10 cellular contexts compared by ENCODE assay signal in the genomic region with DNA sequence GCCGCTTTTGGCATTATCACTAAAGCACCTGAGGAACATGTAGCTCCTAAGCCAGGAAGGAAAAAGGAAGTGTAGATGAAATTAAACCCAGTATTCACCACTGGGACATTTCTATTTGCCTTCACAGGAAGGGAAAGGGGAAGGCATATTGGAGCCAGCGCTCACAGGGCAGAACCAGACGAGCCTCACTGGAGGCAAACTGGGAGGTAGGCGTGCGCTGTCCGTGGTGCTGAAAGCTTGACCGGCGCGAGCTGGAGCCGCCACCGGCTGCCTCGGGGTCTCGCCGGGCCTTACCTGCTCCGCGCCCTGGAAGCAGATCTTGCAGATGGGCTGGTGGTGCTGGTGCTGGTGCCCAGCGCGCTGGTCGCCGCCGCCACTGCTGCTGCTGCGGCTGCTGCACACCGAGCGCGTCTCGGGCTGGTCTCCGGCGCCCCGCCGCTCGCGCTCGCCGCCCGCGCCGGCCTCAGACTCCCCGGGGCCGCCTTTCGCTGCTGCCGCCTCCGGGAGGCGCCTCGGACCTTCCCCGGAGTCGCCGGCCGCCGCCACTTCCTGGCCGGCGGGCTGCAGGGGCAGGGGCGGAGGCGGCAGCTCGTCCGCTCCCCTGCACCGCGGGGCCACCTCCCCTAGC. TPM values are rescaled to one million over a fixed set of nuclear protein-coding genes. Genes with fewer than 3 reads are reported as not detected.
A peak's percentile ranks its signal among the peaks of the same experiment; 100 is the strongest.
DNase-seq lines count a peak whose midpoint lies in the region; ATAC-seq, FAIRE-seq and TF ChIP-seq lines count a peak whose summit lies in the region.
"Had no signal": no experiment of that assay in that cellular context is flagged by ENCODE, and none has a peak within 500 bp of the region (broad histone marks: within the 10 kb centered on the region; RNA-seq: fewer than 3 reads in every experiment).

No MANE protein-coding gene starts in this region.

- no peak overlapping the region for H3K4me3 Mint-ChIP-seq in activated CD4-positive, alpha-beta T cell treated with anti-CD3 and anti-CD28 coated beads for 36 hours
- H3K4me3 Mint-ChIP-seq: activated B cell treated with CpG ODN at 0.5 μM for 24 hours; CD4-positive, alpha-beta T cell had no signal

- TF ChIP-seq RAD21 in K562 (CRISPR knock-in tag; conservative IDR thresholded peaks at IDR 0.05 in 1 of 2, IDR thresholded peaks at IDR 0.05 in 1 of 2): no peak

- CTCF ChIA-PET in activated CD4-positive, alpha-beta T cell treated with anti-CD3 and anti-CD28 coated beads for 36 hours (lab: Charles Lee): no interaction called here
- CTCF ChIA-PET in K562 (lab: Yijun Ruan, JAX; ENCODE audit: low intra/inter-chr PET ratio): no interaction called here

- H3K27me3 ChIP-seq in Peyer's patch (peaks cover 0 to 10% of the 10 kb centered on the region in 2 donors), K562 (ENCODE audit: control insufficient read depth in 2 of 2, insufficient read depth in 2 of 2, low read length in 2 of 2) (no peaks in the 10 kb centered on the region)

- intact Hi-C loops in activated CD4-positive, alpha-beta T cell treated with anti-CD3 and anti-CD28 coated beads for 36 hours (cut with DNase I, micrococcal nuclease): no loop called here
- intact Hi-C loops in K562 (cut with micrococcal nuclease) (no loop called here), sciatic nerve (cut with DNase I) (no loop called here)

- in situ Hi-C loops in K562 (cut with MboI): no loop called here

- no peaks in the 10 kb centered on the region for H4K20me1 ChIP-seq in K562 (replicated peaks; ENCODE audit: control insufficient read depth, insufficient read depth, low read length)

- H3K27ac ChIP-seq in Peyer's patch (no peak overlapping the region), K562 (ENCODE audit: extremely low read depth, low read depth, low read length) (no peak overlapping the region)

- H3K4me1 Mint-ChIP-seq in activated CD4-positive, alpha-beta T cell treated with anti-CD3 and anti-CD28 coated beads for 36 hours: peaks cover 3% of the 10 kb centered on the region
- H3K4me1 Mint-ChIP-seq: activated B cell treated with CpG ODN at 0.5 μM for 24 hours had no signal

- H3K9me3 Mint-ChIP-seq in activated CD4-positive, alpha-beta T cell treated with anti-CD3 and anti-CD28 coated beads for 36 hours (ENCODE audit: low read depth): peaks cover 1% of the 10 kb centered on the region
- H3K9me3 Mint-ChIP-seq: activated B cell treated with CpG ODN at 0.5 μM for 24 hours had no signal

- peaks cover 4% of the 10 kb centered on the region for H3K36me3 Mint-ChIP-seq in activated CD4-positive, alpha-beta T cell treated with anti-CD3 and anti-CD28 coated beads for 36 hours (ENCODE audit: low read depth)

- H3K4me1 ChIP-seq in Peyer's patch: no peaks in the 10 kb centered on the region
- H3K4me1 ChIP-seq in K562 (replicated peaks in 1 of 2; ENCODE audit: control insufficient read depth in 2 of 2, insufficient read depth in 2 of 2, low read length in 2 of 2): no peaks in the 10 kb centered on the region; a peak in 1 of 5 replicates

- H3K27me3 Mint-ChIP-seq in activated CD4-positive, alpha-beta T cell treated with anti-CD3 and anti-CD28 coated beads for 36 hours: peaks cover 38% of the 10 kb centered on the region

- no TSS peak for BruUV-seq in K562 (replicated peaks; lab: Mats Ljungman, UMichigan)

- no peak overlapping the region for H2AFZ ChIP-seq in K562 (ENCODE audit: low read depth, low read length)

- H3K27ac Mint-ChIP-seq in activated CD4-positive, alpha-beta T cell treated with anti-CD3 and anti-CD28 coated beads for 36 hours: no peak overlapping the region
- H3K27ac Mint-ChIP-seq: activated B cell treated with CpG ODN at 0.5 μM for 24 hours; CD4-positive, alpha-beta T cell had no signal

- TF ChIP-seq POLR2A in Peyer's patch (IDR thresholded peaks at IDR 0.05): no peak
- no peak for TF ChIP-seq POLR2A in K562 (conservative IDR thresholded peaks at IDR 0.05)

- no peaks in the 10 kb centered on the region for H3K9me3 ChIP-seq in Peyer's patch
- no peaks in the 10 kb centered on the region for H3K9me3 ChIP-seq in K562 (replicated peaks; ENCODE audit: control insufficient read depth, insufficient read depth, low read depth, low read length)

- H3K4me2 ChIP-seq in K562 (ENCODE audit: insufficient read depth, low read length): no peak overlapping the region

- H3K4me3 ChIP-seq in Peyer's patch (no peak overlapping the region), K562 (no peak overlapping the region)

- no peak for ATAC-seq in activated CD4-positive, alpha-beta T cell treated with anti-CD3 and anti-CD28 coated beads for 36 hours
- ATAC-seq in K562 (peak; percentile 78), sciatic nerve (no peak)
- ATAC-seq in activated CD4-positive, CD25-positive, alpha-beta regulatory T cell treated with anti-CD3 and anti-CD28 coated beads, Interleukin-2, amount 50 U/mL, for 24 hours: no peak

- no peaks in the 10 kb centered on the region for H3K79me2 ChIP-seq in K562 (ENCODE audit: control insufficient read depth, insufficient read depth, low read length)

- POLR2A ChIA-PET in activated CD4-positive, alpha-beta T cell treated with anti-CD3 and anti-CD28 coated beads for 36 hours (lab: Charles Lee): no interaction called here
- POLR2A ChIA-PET in K562 (lab: Yijun Ruan, JAX): no interaction called here

- whole genome bisulfite sequencing in K562 (ENCODE audit: insufficient coverage, low coverage, missing lambda C conversion rate): 22% methylated on average over 35 of the region's 57 CpGs

- TF ChIP-seq EP300 in K562 (IDR thresholded peaks at IDR 0.05; ENCODE audit: low read length): no peak

- no peak for FAIRE-seq in K562 (lab: Jason Lieb, UNC)

- no peak for TF ChIP-seq CTCF in Peyer's patch (IDR thresholded peaks at IDR 0.05)
- no peak for TF ChIP-seq CTCF in K562 (IDR thresholded peaks at IDR 0.05 in 2 of 3, conservative IDR thresholded peaks at IDR 0.05 in 1 of 3; ENCODE audit: insufficient read depth in 2 of 3, low read depth in 1 of 3, low read length in 3 of 3)

- no peak overlapping the region for H3K9ac ChIP-seq in K562 (ENCODE audit: insufficient read depth in 1 of 2, low read depth in 2 of 2, low read length in 2 of 2)

- peak; percentile 65 for DNase-seq in activated CD4-positive, alpha-beta T cell treated with anti-CD3 and anti-CD28 coated beads for 36 hours
- DNase-seq in activated CD4-positive, alpha-beta T cell treated with anti-CD3 and anti-CD28 coated beads for 1 hour: no peak
- DNase-seq in Peyer's patch (peak in 2 of 3 donors; percentile 52 to 62), K562 (ENCODE audit: extremely low read depth in 1 of 4, low spot score in 3 of 4) (peak; percentile 40 to 58 (median 56)), iPS DF 4.7 (ENCODE audit: extremely low read depth, low spot score) (peak; percentile 71), sciatic nerve (ENCODE audit: low spot score) (peak; percentile 76), SKM-1 treated with dmso at 0.1 percent for 144 hours (lab: John Stamatoyannopoulos, UW; ENCODE audit: unreplicated experiment) (no peak)
- DNase-seq: activated B cell treated with CpG ODN at 0.5 μM for 24 hours had no signal

- H3K9me1 ChIP-seq in K562 (ENCODE audit: control insufficient read depth, insufficient read depth, low read length): no peaks in the 10 kb centered on the region

- H3K36me3 ChIP-seq in Peyer's patch (no peaks in the 10 kb centered on the region), K562 (ENCODE audit: control insufficient read depth, insufficient read depth, low read length) (no peaks in the 10 kb centered on the region)

TF ChIP-seq in K562, 482 proteins besides CTCF, POLR2A, EP300 and RAD21 (continues in another document):
- TF ChIP-seq TBL1XR1 (IDR thresholded peaks at IDR 0.05; ENCODE audit: low read length in 2 of 2): no peak
- no peak for TF ChIP-seq ZNF75A (CRISPR knock-in tag; IDR thresholded peaks at IDR 0.05)
- TF ChIP-seq SNIP1 (IDR thresholded peaks at IDR 0.05; ENCODE audit: low read depth): no peak
- TF ChIP-seq CBX1 (IDR thresholded peaks at IDR 0.05; ENCODE audit: low read depth): no peak
- TF ChIP-seq EHMT2 (IDR thresholded peaks at IDR 0.05): peak; percentile 95
- TF ChIP-seq MIER1 (IDR thresholded peaks at IDR 0.05; ENCODE audit: low read depth): peak; percentile 83
- no peak for TF ChIP-seq NCOA2 (IDR thresholded peaks at IDR 0.05; ENCODE audit: partially characterized antibody in 2 of 2)
- TF ChIP-seq HDGF (IDR thresholded peaks at IDR 0.05): no peak
- TF ChIP-seq, protein P1, sequence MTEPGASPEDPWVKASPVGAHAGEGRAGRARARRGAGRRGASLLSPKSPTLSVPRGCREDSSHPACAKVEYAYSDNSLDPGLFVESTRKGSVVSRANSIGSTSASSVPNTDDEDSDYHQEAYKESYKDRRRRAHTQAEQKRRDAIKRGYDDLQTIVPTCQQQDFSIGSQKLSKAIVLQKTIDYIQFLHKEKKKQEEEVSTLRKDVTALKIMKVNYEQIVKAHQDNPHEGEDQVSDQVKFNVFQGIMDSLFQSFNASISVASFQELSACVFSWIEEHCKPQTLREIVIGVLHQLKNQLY (CRISPR knock-in tag; conservative IDR thresholded peaks at IDR 0.05): no peak

RNA-seq across cellular contexts. Expression of gene MARCHF11, which starts 0.7 kb away (rescaled TPM):
- total RNA-seq in activated CD4-positive, alpha-beta T cell treated with anti-CD3 and anti-CD28 coated beads for 36 hours: not detected
- total RNA-seq in Peyer's patch (not detected), K562 (2014; rRNA removed) (not detected in 2 replicates), K562 (2014; rRNA removed; fragmentation: Illumina TruSeq; extraction: Trizol) (not detected in 2 replicates), K562 (2015; rRNA removed; fragmentation: Illumina TruSeq; extraction: Trizol) (not detected in 2 replicates), K562 (2021) (not detected in 2 replicates), sciatic nerve (not detected)
- not detected in 2 replicates for total RNA-seq in K562 (2011; cell fraction: chromatin; rRNA removed; ENCODE audit: low replicate concordance)
- not detected in 2 replicates for total RNA-seq in K562 (2011; cell fraction: nucleolus; rRNA removed)
- total RNA-seq in K562 (2011; cell fraction: nucleoplasm; rRNA removed): not detected in 2 replicates
- polyA plus RNA-seq in K562 (2011; rRNA removed) (not detected in 2 replicates), K562 (2014; fragmentation: Illumina TruSeq; extraction: Trizol) (not detected in 2 replicates), K562 (2014; fragmentation: Nextera tagmentation; extraction: Ambion mirVana) (not detected), K562 (2014; rRNA removed) (not detected in 2 replicates)
- not detected in 2 replicates for polyA plus RNA-seq in K562 (2011; cell fraction: cytosol; rRNA removed)
- polyA plus RNA-seq in K562 (2011; cell fraction: nucleus; rRNA removed): not detected in 2 replicates
- not detected in 2 replicates for polyA plus RNA-seq in K562 (2012)
- not detected in 2 replicates for polyA minus RNA-seq in K562 (2011; rRNA and poly(A)+ RNA removed)
- polyA minus RNA-seq in K562 (2011; cell fraction: cytosol; rRNA and poly(A)+ RNA removed): not detected in 2 replicates
- polyA minus RNA-seq in K562 (2011; cell fraction: nucleus; rRNA and poly(A)+ RNA removed): not detected in 2 replicates
- total RNA-seq: activated B cell treated with CpG ODN at 0.5 μM for 24 hours; CD4-positive, alpha-beta T cell had no signal

Comparison
In these comparisons a context has a peak if more than half of its experiments do, and no peak if none do; other contexts are left out.
1. DNase-seq: peak in activated CD4-positive, alpha-beta T cell treated with anti-CD3 and anti-CD28 coated beads for 36 hours (single experiment), Peyer's patch (2 of 3), K562 (4 of 4), iPS DF 4.7 (single experiment) and sciatic nerve (single experiment); none in activated CD4-positive, alpha-beta T cell treated with anti-CD3 and anti-CD28 coated beads for 1 hour (single experiment) and SKM-1 treated with dmso at 0.1 percent for 144 hours (single experiment).